Comparison of ENCODE assay signal across 21 cellular contexts in the genomic region with DNA sequence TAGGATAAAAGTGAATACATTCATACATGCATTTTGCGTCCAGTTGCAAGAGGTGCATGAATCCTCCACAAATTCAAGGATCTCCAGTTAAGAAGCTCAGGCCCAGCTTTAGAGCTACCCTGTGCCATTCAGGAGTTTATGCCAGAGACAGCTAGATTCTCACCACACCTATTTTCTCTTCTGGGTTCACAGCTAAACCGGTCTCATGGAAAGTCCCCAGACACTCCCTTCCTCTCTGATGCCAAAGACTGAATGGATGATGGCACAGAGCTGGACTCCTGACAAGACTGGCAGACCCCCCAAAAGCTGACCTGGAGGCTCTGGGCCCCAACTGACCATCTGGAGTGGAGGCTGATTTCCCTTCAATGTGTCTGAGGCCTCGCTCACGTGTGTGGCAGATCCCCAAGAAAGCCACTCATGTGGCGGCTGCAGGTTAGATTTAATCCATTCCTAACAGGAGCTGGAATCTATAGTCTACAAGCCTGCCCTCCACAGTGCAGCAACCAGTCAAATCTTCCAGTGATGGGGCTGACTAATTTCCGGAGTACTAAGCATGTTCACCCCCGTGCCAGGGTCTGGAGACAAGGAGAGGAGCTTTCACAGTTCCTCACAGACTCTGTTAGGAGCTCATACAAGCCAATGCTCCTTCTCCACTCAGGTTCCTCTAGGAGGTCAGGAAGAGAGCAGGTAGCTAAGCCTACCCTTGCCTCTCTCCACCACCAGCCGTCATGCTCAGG.
DNase-seq lines count a peak whose midpoint lies in the region; ATAC-seq, FAIRE-seq and TF ChIP-seq lines count a peak whose summit lies in the region.
"Had no signal": no experiment of that assay in that cellular context is flagged by ENCODE, and none has a peak within 500 bp of the region (broad histone marks: within the 10 kb centered on the region; RNA-seq: fewer than 3 reads in every experiment).

No MANE protein-coding gene starts in this region.

- H3K23ac ChIP-seq in H1 (ENCODE audit: insufficient read length): no peak overlapping the region

- no peak for ATAC-seq in HG02678 (IDR thresholded peaks at IDR 0.05; ENCODE audit: unreplicated experiment)

- H3K4me3 ChIP-seq in H1 (ENCODE audit: extremely low read depth in 1 of 4, insufficient read depth in 2 of 4, low read depth in 3 of 4, low read length in 4 of 4): no peak overlapping the region
- H3K4me3 ChIP-seq: GM23338 had no signal

- no peak overlapping the region for H4K8ac ChIP-seq in H1 (ENCODE audit: extremely low read depth, insufficient read depth, low read length)

- H3K4me2 ChIP-seq in H1 (ENCODE audit: insufficient read depth in 1 of 2, low read depth in 2 of 2, low read length in 2 of 2): no peak overlapping the region; a peak in 1 of 4 replicates
- H3K4me2 ChIP-seq: GM23338 had no signal

- no peak overlapping the region for H4K91ac ChIP-seq in H1 (replicated peaks; ENCODE audit: insufficient read length, low read length)

- H3K4ac ChIP-seq in H1 (replicated peaks; ENCODE audit: insufficient read length, low read depth, low read length): no peak overlapping the region

- no peak overlapping the region for H3K14ac ChIP-seq in H1 (ENCODE audit: insufficient read length)

- no peaks in the 10 kb centered on the region for H4K20me1 ChIP-seq in H1 (replicated peaks in 1 of 2; ENCODE audit: control insufficient read depth in 1 of 2, insufficient read depth in 2 of 2, low read length in 2 of 2)

- no peaks in the 10 kb centered on the region for H3K9me3 ChIP-seq in H1 (ENCODE audit: insufficient read depth in 2 of 2, low read depth in 1 of 2, low read length in 1 of 2)
- H3K9me3 ChIP-seq: BE2C had no signal

- no peak overlapping the region; the same call in 1 of the 2 replicates for H2BK12ac ChIP-seq in H1 (ENCODE audit: low read depth, low read length)

- CTCF ChIA-PET in H1 (lab: Charles Lee; ENCODE audit: partially characterized antibody): interaction anchor here (0.6 to 1.9 kb wide), 19 partner anchors 10 to 286 kb away, joined by 3 to 8 read pairs (median 3); no protein-coding TSS in a partner anchor

- no peaks in the 10 kb centered on the region for H3K79me1 ChIP-seq in H1 (ENCODE audit: low read depth, low read length)

- H2BK20ac ChIP-seq in H1 (ENCODE audit: low read length): no peak overlapping the region

- H2AK5ac ChIP-seq in H1 (ENCODE audit: low read depth, low read length): no peak overlapping the region

- H3K27ac ChIP-seq in H1 (ENCODE audit: low read depth, low read length): no peak overlapping the region
- H3K27ac ChIP-seq in layer of hippocampus (ENCODE audit: low read depth, low read length): peak overlapping the region; percentile 77
- H3K27ac ChIP-seq in substantia nigra (ENCODE audit: low read depth, low read length, poor library complexity, severe bottlenecking): peak overlapping the region; percentile 90

- FAIRE-seq in H1 (lab: Jason Lieb, UNC): no peak

- H3K79me2 ChIP-seq in H1 (ENCODE audit: control insufficient read depth in 1 of 2, insufficient read depth in 2 of 2, low read length in 2 of 2): no peaks in the 10 kb centered on the region

- POLR2A ChIA-PET in H1 (lab: Charles Lee; ENCODE audit: partially characterized antibody): interaction anchor here (0.7 kb wide), 1 partner anchor 8 kb away, joined by 3 read pairs; no protein-coding TSS in a partner anchor

- H3K4me1 ChIP-seq in H1 (replicated peaks in 1 of 4; ENCODE audit: control insufficient read depth in 3 of 4, insufficient read depth in 4 of 4, low read length in 3 of 4): peaks cover 0 to 6% (median 2%) of the 10 kb centered on the region in 4 experiments; a peak in 3 of 7 replicates
- H3K4me1 ChIP-seq: BE2C had no signal

- no peak overlapping the region for H4K5ac ChIP-seq in H1 (ENCODE audit: insufficient read length, low read depth, low read length)

- TF ChIP-seq EP300 in H1 (IDR thresholded peaks at IDR 0.05; ENCODE audit: borderline replicate concordance in 1 of 2, low read depth in 2 of 2, low read length in 2 of 2): no peak

- peak; percentile 54 for DNase-seq in Daoy (ENCODE audit: low read depth)
- no peak for DNase-seq in H1 (ENCODE audit: low read depth in 1 of 2, low spot score in 2 of 2)
- DNase-seq in substantia nigra (lab: John Stamatoyannopoulos, UW): no peak
- no peak for DNase-seq in NCI-H2029 treated with DMSO at 0.1 percent for 48 hours (lab: John Stamatoyannopoulos, UW)
- no peak for DNase-seq in amygdala (lab: John Stamatoyannopoulos, UW)
- DNase-seq: BE2C; CD4-positive, CD25-positive, alpha-beta regulatory T cell; COR-L47; DMS 273 treated with DMSO at 0.1 percent for 48 hours; GDM1; MM.1S; NCI-H1092; NCI-H1436 treated with DMSO at 0.1 percent for 48 hours; NCI-H2029; NCI-H2171 treated with DMSO at 0.1 percent for 48 hours; NCI-H446; OCI-M1; Right ventricle myocardium superior had no signal

- no peaks in the 10 kb centered on the region for H3K36me3 ChIP-seq in H1 (ENCODE audit: control insufficient read depth in 2 of 4, insufficient read depth in 4 of 4, low read length in 3 of 4)
- H3K36me3 ChIP-seq: BE2C had no signal

- H3K27me3 ChIP-seq in H1 (replicated peaks in 1 of 4; ENCODE audit: control insufficient read depth in 3 of 4, extremely low read depth in 1 of 4, insufficient read depth in 3 of 4, low read length in 3 of 4) (peaks cover 0 to 6% (median 0%) of the 10 kb centered on the region in 4 experiments; a peak in 2 of 7 replicates), layer of hippocampus (ENCODE audit: control insufficient read depth, insufficient read depth, low read length) (no peaks in the 10 kb centered on the region)
- H3K27me3 ChIP-seq: BE2C had no signal

- no peak overlapping the region for H2AFZ ChIP-seq in H1 (ENCODE audit: low read length)

- H3K18ac ChIP-seq in H1 (ENCODE audit: extremely low read depth, low read length): no peak overlapping the region; the same call in 1 of the 2 replicates

- TF ChIP-seq CTCF in H1 (IDR thresholded peaks at IDR 0.05; ENCODE audit: control extremely low read depth in 1 of 3, insufficient read depth in 1 of 3, low read depth in 1 of 3, low read length in 3 of 3): no peak

- TF ChIP-seq RAD21 in H1 (IDR thresholded peaks at IDR 0.05 in 1 of 2, conservative IDR thresholded peaks at IDR 0.05 in 1 of 2; ENCODE audit: low read depth in 2 of 2, low read length in 2 of 2): no peak

- no peak overlapping the region for H2BK5ac ChIP-seq in H1 (ENCODE audit: low read depth, low read length)

- no peak overlapping the region for H3K9ac ChIP-seq in H1 (replicated peaks in 1 of 4; ENCODE audit: extremely low read depth in 1 of 4, low read depth in 3 of 4, low read length in 3 of 4)

- no peaks in the 10 kb centered on the region for H3K23me2 ChIP-seq in H1 (ENCODE audit: low read depth, low read length)

- TF ChIP-seq POLR2A in H1 (IDR thresholded peaks at IDR 0.05; ENCODE audit: control extremely low read depth in 1 of 2, low read depth in 2 of 2, low read length in 2 of 2): no peak

- no peak overlapping the region for H3K56ac ChIP-seq in H1 (replicated peaks; ENCODE audit: insufficient read length, low read depth, low read length)

- WGBS in H1 (ENCODE audit: extremely low coverage in 1 of 2, insufficient coverage in 1 of 2, insufficient read length in 1 of 2, insufficient replicate concordance in 2 of 2, low coverage in 1 of 2, low lambda C conversion rate in 2 of 2, missing lambda C conversion rate in 1 of 2), 2 experiments: 88% methylated on average over 8 of the region's 8 CpGs; no CpG with 5 or more reads in 1 of the 2 experiments

- no peak overlapping the region for H2BK120ac ChIP-seq in H1 (replicated peaks; ENCODE audit: low read depth, low read length)

- H2BK15ac ChIP-seq in H1 (ENCODE audit: low read length): 0 out of 2 replicates have a peak overlapping the region, but pooled peaks have one; percentile 62

TF ChIP-seq in H1, 55 proteins besides CTCF, POLR2A, EP300 and RAD21:
- TF ChIP-seq CREB1 (IDR thresholded peaks at IDR 0.05): no peak
